7 cellular contexts compared by ENCODE assay signal in the genomic region with DNA sequence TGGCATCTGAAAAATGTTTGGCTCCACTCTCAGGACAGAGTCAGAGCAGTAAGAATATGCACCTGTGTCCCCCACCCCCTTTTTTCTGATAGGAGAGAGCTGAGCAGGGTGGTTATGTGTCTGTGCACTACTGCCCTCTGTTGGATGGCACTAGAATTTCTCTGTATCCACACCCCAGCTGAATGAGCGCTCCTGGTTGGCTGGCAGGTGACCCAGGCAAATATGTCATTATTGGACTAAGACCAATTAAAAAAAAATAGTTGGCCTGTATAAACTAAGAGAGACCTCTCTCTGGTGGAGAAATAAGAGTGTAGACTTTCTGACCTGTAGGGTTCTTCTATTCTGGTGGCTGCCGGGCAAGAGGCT.
DNase-seq lines count a peak whose midpoint lies in the region; ATAC-seq and TF ChIP-seq lines count a peak whose summit lies in the region.

No MANE protein-coding gene starts in this region.

- no peak overlapping the region for H2AFZ ChIP-seq in PC-9

- no peak for TF ChIP-seq POLR2A in suprapubic skin (IDR thresholded peaks at IDR 0.05)

- H3K9me2 ChIP-seq in PC-9 (ENCODE audit: insufficient read depth): no peaks in the 10 kb centered on the region

- BruUV-seq in PC-9 (replicated peaks; lab: Mats Ljungman, UMichigan): no TSS peak

- peak; percentile 56 for ATAC-seq in GM21737 (IDR thresholded peaks at IDR 0.05; ENCODE audit: unreplicated experiment)

- H3K27ac ChIP-seq in PC-9: peak overlapping the region; percentile 56
- peak overlapping the region; percentile 5 for H3K27ac ChIP-seq in cingulate gyrus (ENCODE audit: low read depth, low read length)
- H3K27ac ChIP-seq in suprapubic skin: no peak overlapping the region

- H3K79me2 ChIP-seq in PC-9 (ENCODE audit: low read depth): no peaks in the 10 kb centered on the region

- H3F3A ChIP-seq in PC-9 (ENCODE audit: insufficient read depth, low read depth): peaks cover 10% of the 10 kb centered on the region; the same call in 1 of the 2 replicates

- intact Hi-C loops in PC-9 (cut with micrococcal nuclease; ENCODE audit: unreplicated experiment): loop anchor here (1.0 to 10.0 kb wide), 3 partner anchors 65 to 242 kb away; a partner anchor contains a TSS

- whole genome bisulfite sequencing in suprapubic skin: 25% methylated on average over 2 of the region's 2 CpGs

- no peaks in the 10 kb centered on the region for H4K20me1 ChIP-seq in PC-9 (ENCODE audit: insufficient read depth)

- DNase-seq in GM03348 (ENCODE audit: low spot score) (peak; percentile 47), LoVo (ENCODE audit: low spot score) (peak; percentile 58), PC-9 (peak in 1 of 2 experiments; percentile 46), lung microvascular endothelial cell (ENCODE audit: low read depth in 2 of 2) (peak; percentile 50 to 65), suprapubic skin (ENCODE audit: low spot score in 2 of 2) (no peak)

- H3K27me3 ChIP-seq in PC-9 (ENCODE audit: insufficient read depth, low read depth) (no peaks in the 10 kb centered on the region), suprapubic skin (no peaks in the 10 kb centered on the region)

- peak overlapping the region; percentile 17 for H3K4me2 ChIP-seq in PC-9

- CTCF ChIA-PET in PC-9 (lab: Charles Lee): interaction anchor here (0.6 to 1.7 kb wide), 13 partner anchors 12 to 905 kb away, joined by 3 to 12 read pairs (median 4); no protein-coding TSS in a partner anchor

- TF ChIP-seq EP300 in suprapubic skin (IDR thresholded peaks at IDR 0.05): no peak

- H3K4me3 ChIP-seq in PC-9 (no peak overlapping the region), suprapubic skin (no peak overlapping the region)

- peak; percentile 74 for TF ChIP-seq CTCF in PC-9 (conservative IDR thresholded peaks at IDR 0.05)
- TF ChIP-seq CTCF in suprapubic skin (IDR thresholded peaks at IDR 0.05): peak in 1 of 2 donors; percentile 49

- POLR2A ChIA-PET in PC-9 (lab: Charles Lee; ENCODE audit: unreplicated experiment): interaction anchor here (0.5 to 0.7 kb wide), 4 partner anchors 189 to 867 kb away, joined by 3 to 8 read pairs (median 4); no protein-coding TSS in a partner anchor

- H3K9me3 ChIP-seq in PC-9 (ENCODE audit: insufficient read depth, low read depth): no peaks in the 10 kb centered on the region
- no peaks in the 10 kb centered on the region for H3K9me3 ChIP-seq in suprapubic skin

- H3K4me1 ChIP-seq in PC-9 (replicated peaks; ENCODE audit: insufficient read depth) (peaks cover 23% of the 10 kb centered on the region), suprapubic skin (peaks cover 13% of the 10 kb centered on the region)

- H3K36me3 ChIP-seq in PC-9 (ENCODE audit: low read depth) (no peaks in the 10 kb centered on the region), suprapubic skin (no peaks in the 10 kb centered on the region)

Comparison
In these comparisons a context has a peak if more than half of its experiments do, and no peak if none do; other contexts are left out.
1. DNase-seq: peak in GM03348 (single experiment), LoVo (single experiment) and lung microvascular endothelial cell (2 of 2); none in suprapubic skin (0 of 2).